8 cellular contexts compared by ENCODE assay signal in the genomic region with DNA sequence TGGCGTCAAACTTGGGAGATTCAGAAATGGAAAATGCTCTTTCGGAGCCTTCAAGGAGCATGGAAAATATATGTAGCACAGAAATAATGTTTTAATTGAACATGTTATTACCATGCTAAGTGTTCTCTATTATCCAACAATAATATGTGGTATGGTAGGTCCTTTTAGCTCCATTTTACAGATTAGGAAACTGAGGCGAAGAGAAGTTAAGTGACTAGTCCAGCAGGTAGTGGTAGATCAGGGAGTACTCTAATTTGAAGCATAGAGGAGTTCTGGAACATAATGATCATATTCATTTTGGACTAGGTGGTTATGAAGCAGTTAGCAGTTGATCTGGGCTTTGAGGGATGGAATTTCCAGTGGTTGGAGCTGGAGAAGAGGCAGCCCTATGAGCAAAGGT. TPM values are rescaled to one million over a fixed set of nuclear protein-coding genes. Genes with fewer than 3 reads are reported as not detected.
A peak's percentile ranks its signal among the peaks of the same experiment; 100 is the strongest.
DNase-seq lines count a peak whose midpoint lies in the region; ATAC-seq and TF ChIP-seq lines count a peak whose summit lies in the region.

No MANE protein-coding gene starts in this region.

- H3K79me2 ChIP-seq in KMS-11 (ENCODE audit: insufficient read depth, low read depth): peaks cover 14% of the 10 kb centered on the region; the same call in 1 of the 2 replicates

- ATAC-seq in GM18858 (IDR thresholded peaks at IDR 0.05; ENCODE audit: unreplicated experiment) (no peak), HG02642 (IDR thresholded peaks at IDR 0.05; ENCODE audit: poor library complexity, unreplicated experiment) (no peak)

- H4K20me1 ChIP-seq in KMS-11 (ENCODE audit: insufficient read depth): no peaks in the 10 kb centered on the region

- H3K27me3 ChIP-seq in BE2C (no peaks in the 10 kb centered on the region), KMS-11 (ENCODE audit: insufficient read depth, low read depth) (no peaks in the 10 kb centered on the region), colonic mucosa (no peaks in the 10 kb centered on the region)

- no peak for TF ChIP-seq CTCF in BE2C (IDR thresholded peaks at IDR 0.05; ENCODE audit: low read depth, low read length)
- TF ChIP-seq CTCF in KMS-11 (conservative IDR thresholded peaks at IDR 0.05; ENCODE audit: low read depth, low read length): no peak
- no peak for TF ChIP-seq CTCF in colonic mucosa (IDR thresholded peaks at IDR 0.05)
- no peak for TF ChIP-seq CTCF in nephron (IDR thresholded peaks at IDR 0.05; ENCODE audit: unreplicated experiment in 3 of 3)

- no peaks in the 10 kb centered on the region for H3K4me1 ChIP-seq in BE2C
- peaks cover 5% of the 10 kb centered on the region for H3K4me1 ChIP-seq in KMS-11 (ENCODE audit: low read depth, poor library complexity, severe bottlenecking)
- peaks cover 10% of the 10 kb centered on the region for H3K4me1 ChIP-seq in colonic mucosa

- peak overlapping the region; percentile 52; the same call in 1 of the 2 replicates for H3K4me2 ChIP-seq in KMS-11

- H3K36me3 ChIP-seq in BE2C (no peaks in the 10 kb centered on the region), KMS-11 (ENCODE audit: insufficient read depth) (no peaks in the 10 kb centered on the region), colonic mucosa (no peaks in the 10 kb centered on the region)

- peak overlapping the region; percentile 77 for H3K4me3 ChIP-seq in BE2C (ENCODE audit: low read depth, low read length)
- H3K4me3 ChIP-seq in KMS-11 (IDR thresholded peaks at IDR 0.05; ENCODE audit: insufficient read depth, low read depth, low read length): no peak overlapping the region
- peak overlapping the region; percentile 94 for H3K4me3 ChIP-seq in colonic mucosa

- H3K27ac ChIP-seq in KMS-11 (no peak overlapping the region), colonic mucosa (no peak overlapping the region)

- no peaks in the 10 kb centered on the region for H3K27me3 Mint-ChIP-seq in nephron (ENCODE audit: low read depth)

- no peak overlapping the region; the same call in 1 of the 2 replicates for H3K9ac ChIP-seq in KMS-11
- peak overlapping the region in 1 of 2 donors; percentile 92 for H3K9ac ChIP-seq in colonic mucosa (ENCODE audit: low read depth in 2 of 2, low read length in 2 of 2)

- peaks cover 20% of the 10 kb centered on the region for H3K4me1 Mint-ChIP-seq in nephron

- H2AFZ ChIP-seq in KMS-11 (ENCODE audit: low read depth): no peak overlapping the region

- intact Hi-C loops in colonic mucosa (cut with DNase I): no loop called here

- H3K36me3 Mint-ChIP-seq in nephron (ENCODE audit: low read depth): no peaks in the 10 kb centered on the region

- peak overlapping the region in 1 of 3 experiments; percentile 93 for H3K27ac Mint-ChIP-seq in nephron

- H3K9me3 Mint-ChIP-seq in nephron: no peaks in the 10 kb centered on the region

- DNase-seq in BE2C (no peak), colonic mucosa (no peak), HCEC 1CT (no peak), NCI-H2107 (lab: John Stamatoyannopoulos, UW) (no peak)

- H3K4me3 Mint-ChIP-seq in nephron: peak overlapping the region; percentile 92 to 93 (median 93)

- H3K9me3 ChIP-seq in BE2C (no peaks in the 10 kb centered on the region), colonic mucosa (no peaks in the 10 kb centered on the region)

RNA-seq across cellular contexts. Expression of a gene that starts 1.1 kb away (rescaled TPM):
- polyA plus RNA-seq in BE2C (2012; ENCODE audit: insufficient read depth, insufficient read length, low read depth): 6.2 TPM
- 10 to 100 TPM; 29.7 to 41.5 TPM for total RNA-seq in colonic mucosa
